ENCODE assay signal across 15 cellular contexts in the genomic region with DNA sequence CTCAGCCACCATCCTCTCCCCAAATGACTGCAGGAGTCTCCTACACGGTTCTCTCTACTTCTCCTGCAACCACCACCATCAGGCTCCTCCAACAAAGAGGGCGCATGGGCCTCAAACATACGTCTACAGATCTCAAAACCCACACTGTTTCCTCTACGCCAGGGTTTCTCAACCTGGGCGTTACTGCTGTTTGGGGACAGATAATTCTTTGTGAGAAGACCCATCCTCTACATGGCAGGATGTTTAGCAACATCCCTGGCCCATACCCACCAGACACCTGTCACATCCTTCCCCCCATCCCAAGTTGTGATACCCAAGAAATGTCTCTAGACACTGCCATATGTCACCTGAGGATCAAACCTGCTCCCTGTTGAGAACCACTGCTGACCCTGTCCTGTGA. TPM values are rescaled to one million over a fixed set of nuclear protein-coding genes. Genes with fewer than 3 reads are reported as not detected.
DNase-seq lines count a peak whose midpoint lies in the region; ATAC-seq, FAIRE-seq and TF ChIP-seq lines count a peak whose summit lies in the region.
"Had no signal": no experiment of that assay in that cellular context is flagged by ENCODE, and none has a peak within 500 bp of the region (broad histone marks: within the 10 kb centered on the region; RNA-seq: fewer than 3 reads in every experiment).

No MANE protein-coding gene starts in this region.

- H3K18ac ChIP-seq in mesenchymal stem cell (ENCODE audit: low read depth in 1 of 2, low read length in 2 of 2), result no peak overlapping the region

- no peak overlapping the region for H2AFZ ChIP-seq in mesenchymal stem cell (ENCODE audit: low read depth, low read length)
- H2AFZ ChIP-seq: parathyroid adenoma had no signal

- no peaks in the 10 kb centered on the region for H3K9me3 ChIP-seq in CD8-positive, alpha-beta memory T cell (ENCODE audit: low read length)
- no peaks in the 10 kb centered on the region for H3K9me3 ChIP-seq in mesenchymal stem cell (ENCODE audit: control insufficient read depth, low read length)
- no peaks in the 10 kb centered on the region for H3K9me3 ChIP-seq in mucosa of descending colon
- no peaks in the 10 kb centered on the region for H3K9me3 ChIP-seq in left lung
- H3K9me3 ChIP-seq: suprapubic skin had no signal

- WGBS in mesenchymal stem cell, result 97% methylated on average over 5 of the region's 5 CpGs

- no peak overlapping the region for H3K27ac ChIP-seq in CD8-positive, alpha-beta memory T cell (ENCODE audit: low read depth, low read length)
- no peak overlapping the region for H3K27ac ChIP-seq in mesenchymal stem cell (ENCODE audit: low read length, poor library complexity, severe bottlenecking)
- peak overlapping the region in 1 of 2 donors; percentile 61 for H3K27ac ChIP-seq in left lung
- H3K27ac ChIP-seq: parathyroid adenoma, suprapubic skin had no signal

- H3K9ac ChIP-seq in mesenchymal stem cell (ENCODE audit: low read length), result peak overlapping the region; percentile 27
- H3K9ac ChIP-seq: parathyroid adenoma had no signal

- H2BK12ac ChIP-seq in mesenchymal stem cell (ENCODE audit: low read length in 2 of 2), result no peak overlapping the region

- H3K27ac Mint-ChIP-seq in CD8-positive, alpha-beta memory T cell, result peak overlapping the region; percentile 71 to 99 (median 92)
- peak overlapping the region; percentile 71 for H3K27ac Mint-ChIP-seq in activated CD4-positive, alpha-beta memory T cell treated with anti-CD3 and anti-CD28 coated beads for 36 hours

- no peak overlapping the region for H3K23ac ChIP-seq in mesenchymal stem cell (ENCODE audit: low read length in 2 of 2)

- peaks cover 0 to 59% (median 8%) of the 10 kb centered on the region in 3 donors for H3K36me3 Mint-ChIP-seq in CD8-positive, alpha-beta memory T cell
- peaks cover 18% of the 10 kb centered on the region for H3K36me3 Mint-ChIP-seq in activated CD4-positive, alpha-beta memory T cell treated with anti-CD3 and anti-CD28 coated beads for 36 hours

- H2BK5ac ChIP-seq in mesenchymal stem cell (ENCODE audit: low read depth, low read length, poor library complexity, severe bottlenecking), result no peak overlapping the region

- H3K4me3 ChIP-seq in CD8-positive, alpha-beta memory T cell (ENCODE audit: low read length), result peak overlapping the region; percentile 1
- no peak overlapping the region for H3K4me3 ChIP-seq in mesenchymal stem cell (ENCODE audit: insufficient read depth in 1 of 2, low read depth in 1 of 2, low read length in 2 of 2)
- no peak overlapping the region for H3K4me3 ChIP-seq in mucosa of descending colon
- no peak overlapping the region for H3K4me3 ChIP-seq in left lung
- H3K4me3 ChIP-seq: suprapubic skin had no signal

- no peak for ATAC-seq in mucosa of descending colon
- no peak for ATAC-seq in left lung

- H3K79me1 ChIP-seq in mesenchymal stem cell (replicated peaks; ENCODE audit: low read length, poor library complexity, severe bottlenecking), result peaks cover 50% of the 10 kb centered on the region

- no peak overlapping the region for H3K4me2 ChIP-seq in mesenchymal stem cell (ENCODE audit: low read length, poor library complexity, severe bottlenecking)

- POLR2A ChIA-PET in CD8-positive, alpha-beta memory T cell (lab: Charles Lee), result interaction anchor here (0.7 to 1.3 kb wide), 2 partner anchors 17 to 45 kb away, joined by 3 to 4 read pairs; partner anchors contain the start of gene ELMO2
- POLR2A ChIA-PET in activated CD4-positive, alpha-beta memory T cell treated with anti-CD3 and anti-CD28 coated beads for 36 hours (lab: Charles Lee), result interaction anchor here (1.2 kb wide), 1 partner anchor 45 kb away, joined by 3 read pairs; the partner anchor contains the start of gene ELMO2

- H3K9me3 Mint-ChIP-seq in CD8-positive, alpha-beta memory T cell, result no peaks in the 10 kb centered on the region
- H3K9me3 Mint-ChIP-seq in activated CD4-positive, alpha-beta memory T cell treated with anti-CD3 and anti-CD28 coated beads for 36 hours, result no peaks in the 10 kb centered on the region

- TF ChIP-seq CTCF in mucosa of descending colon (IDR thresholded peaks at IDR 0.05) (no peak), left lung (IDR thresholded peaks at IDR 0.05) (no peak)

- CTCF ChIA-PET in CD8-positive, alpha-beta memory T cell (lab: Charles Lee), result interaction anchor here (1.3 kb wide), 1 partner anchor 50 kb away, joined by 4 read pairs; no protein-coding TSS in a partner anchor
- CTCF ChIA-PET in activated CD4-positive, alpha-beta memory T cell treated with anti-CD3 and anti-CD28 coated beads for 36 hours (lab: Charles Lee), result interaction anchor here (1.1 to 2.6 kb wide), 3 partner anchors 13 to 55 kb away, joined by 3 to 11 read pairs (median 5); no protein-coding TSS in a partner anchor

- no peaks in the 10 kb centered on the region for H3K27me3 ChIP-seq in CD8-positive, alpha-beta memory T cell (ENCODE audit: insufficient read depth, low read length, poor library complexity, severe bottlenecking)
- H3K27me3 ChIP-seq in mesenchymal stem cell (ENCODE audit: control insufficient read depth in 1 of 2, insufficient read depth in 1 of 2, low read length in 2 of 2), result no peaks in the 10 kb centered on the region
- H3K27me3 ChIP-seq in left lung, result no peaks in the 10 kb centered on the region
- H3K27me3 ChIP-seq: suprapubic skin had no signal

- H3K4ac ChIP-seq in mesenchymal stem cell (ENCODE audit: low read depth in 1 of 2, low read length in 2 of 2), result no peak overlapping the region

- no peak overlapping the region for H2BK15ac ChIP-seq in mesenchymal stem cell (ENCODE audit: low read depth, poor library complexity, severe bottlenecking)

- H3K27me3 Mint-ChIP-seq in CD8-positive, alpha-beta memory T cell, result no peaks in the 10 kb centered on the region
- H3K27me3 Mint-ChIP-seq in activated CD4-positive, alpha-beta memory T cell treated with anti-CD3 and anti-CD28 coated beads for 36 hours, result no peaks in the 10 kb centered on the region

- H2AK5ac ChIP-seq in mesenchymal stem cell (ENCODE audit: low read length, severe bottlenecking), result no peak overlapping the region

- intact Hi-C loops in activated CD4-positive, alpha-beta memory T cell treated with anti-CD3 and anti-CD28 coated beads for 36 hours (cut with micrococcal nuclease), result loop anchor here (5.0 to 10.0 kb wide), 3 partner anchors 54 to 547 kb away; partner anchors contain the start of genes CDH22, PCIF1 and UBE2C
- intact Hi-C loops in mucosa of descending colon (cut with DNase I, micrococcal nuclease), result no loop called here
- intact Hi-C loops in left lung (cut with DNase I), result no loop called here

- H3K36me3 ChIP-seq in CD8-positive, alpha-beta memory T cell (ENCODE audit: insufficient read depth, low read length), result no peaks in the 10 kb centered on the region
- H3K36me3 ChIP-seq in mesenchymal stem cell (ENCODE audit: control insufficient read depth in 1 of 2, insufficient read depth in 2 of 2, low read depth in 1 of 2, low read length in 2 of 2), result peaks cover 39 to 54% of the 10 kb centered on the region in 2 experiments
- H3K36me3 ChIP-seq in mucosa of descending colon (ENCODE audit: low read depth), result peaks cover 3% of the 10 kb centered on the region
- peaks cover 0 to 33% of the 10 kb centered on the region in 2 donors for H3K36me3 ChIP-seq in left lung

- peak overlapping the region; percentile 25 for H4K8ac ChIP-seq in mesenchymal stem cell (ENCODE audit: low read length)

- no peak overlapping the region for H3K14ac ChIP-seq in mesenchymal stem cell (ENCODE audit: low read length in 2 of 2)

- H4K91ac ChIP-seq in mesenchymal stem cell (ENCODE audit: low read length), result no peak overlapping the region

- H2BK120ac ChIP-seq in mesenchymal stem cell (ENCODE audit: low read depth, low read length), result no peak overlapping the region

- H3K4me1 Mint-ChIP-seq in CD8-positive, alpha-beta memory T cell, result peaks cover 78 to 91% (median 85%) of the 10 kb centered on the region in 3 donors
- H3K4me1 Mint-ChIP-seq in activated CD4-positive, alpha-beta memory T cell treated with anti-CD3 and anti-CD28 coated beads for 36 hours (ENCODE audit: low read depth), result peaks cover 79% of the 10 kb centered on the region

- H3K4me3 Mint-ChIP-seq in CD8-positive, alpha-beta memory T cell, result peak overlapping the region; percentile 5 to 75 (median 66)
- peak overlapping the region; percentile 1 for H3K4me3 Mint-ChIP-seq in activated CD4-positive, alpha-beta memory T cell treated with anti-CD3 and anti-CD28 coated beads for 36 hours

- peak; percentile 89 for FAIRE-seq in HTR-8/SVneo (lab: Jason Lieb, UNC)
- FAIRE-seq: endometrium had no signal

- DNase-seq in CD8-positive, alpha-beta memory T cell, result peak in 4 of 5 donors; percentile 19 to 56 (median 37)
- DNase-seq in HTR-8/SVneo (ENCODE audit: insufficient read length, low spot score), result no peak
- DNase-seq in activated CD4-positive, alpha-beta memory T cell treated with anti-CD3 and anti-CD28 coated beads for 36 hours, result peak; percentile 53
- no peak for DNase-seq in mesenchymal stem cell
- DNase-seq in hypothalamus (lab: John Stamatoyannopoulos, UW), result no peak
- no peak for DNase-seq in mucosa of descending colon
- no peak for DNase-seq in left lung
- DNase-seq: activated CD4-positive, CD25-positive, alpha-beta regulatory T cell treated with anti-CD3 and anti-CD28 coated beads, Interleukin-2, amount 50 U/mL, for 72 hours; glutamatergic neuron; NCI-H345 had no signal

- peaks cover 77% of the 10 kb centered on the region for H3K4me1 ChIP-seq in CD8-positive, alpha-beta memory T cell (ENCODE audit: insufficient read depth, low read length)
- H3K4me1 ChIP-seq in mesenchymal stem cell (ENCODE audit: control insufficient read depth, insufficient read depth, low read depth, low read length), result peaks cover 15% of the 10 kb centered on the region
- peaks cover 22% of the 10 kb centered on the region for H3K4me1 ChIP-seq in mucosa of descending colon (ENCODE audit: low read depth)
- H3K4me1 ChIP-seq in left lung, result peaks cover 14 to 85% of the 10 kb centered on the region in 2 donors

RNA-seq across cellular contexts. Expression of gene ELMO2, which starts 45.0 kb away (rescaled TPM):
- total RNA-seq in CD8-positive, alpha-beta memory T cell, result 10 to 100 TPM; 59.5 to 68.2 TPM
- polyA plus RNA-seq in CD8-positive, alpha-beta memory T cell, result 84.3 TPM
- 10 to 100 TPM; 57.4 to 64.1 TPM for total RNA-seq in activated CD4-positive, alpha-beta memory T cell treated with anti-CD3 and anti-CD28 coated beads for 36 hours
- 31.9 TPM for polyA plus RNA-seq in mesenchymal stem cell (2013, experiment 1 of 2)
- 31.5 TPM for polyA plus RNA-seq in mesenchymal stem cell (2013, experiment 2 of 2)
- total RNA-seq in mucosa of descending colon, result 10 to 100 TPM; 21.2 to 46.6 (median 27.1) TPM
- total RNA-seq in left lung, result 10 to 100 TPM; 56.2 to 58.3 TPM

RNA-seq across cellular contexts. Expression of gene CDH22, which starts 53.1 kb away (rescaled TPM):
- not detected for total RNA-seq in CD8-positive, alpha-beta memory T cell
- polyA plus RNA-seq in CD8-positive, alpha-beta memory T cell, result not detected
- not detected for total RNA-seq in activated CD4-positive, alpha-beta memory T cell treated with anti-CD3 and anti-CD28 coated beads for 36 hours
- polyA plus RNA-seq in mesenchymal stem cell (2013, experiment 1 of 2), result not detected
- not detected for polyA plus RNA-seq in mesenchymal stem cell (2013, experiment 2 of 2)
- total RNA-seq in mucosa of descending colon (under 1 TPM; 0.13 to 0.32 (median 0.19) TPM), left lung (under 1 TPM in 1 of 2 donors, not detected in 1; 0.26 TPM)
- total RNA-seq: liver, RPMI7951 had no signal

Comparison
In these comparisons a context has a peak if more than half of its experiments do, and no peak if none do; other contexts are left out.
1. DNase-seq: peak in CD8-positive, alpha-beta memory T cell (4 of 5) and activated CD4-positive, alpha-beta memory T cell treated with anti-CD3 and anti-CD28 coated beads for 36 hours (single experiment); none in HTR-8/SVneo (single experiment), mesenchymal stem cell (single experiment), hypothalamus (0 of 51), mucosa of descending colon (0 of 3) and left lung (0 of 2).